ENCODE assay signal across 11 cellular contexts in genomic region chr6:56524891-56525703, GRCh38.
A peak's percentile ranks its signal among the peaks of the same experiment; 100 is the strongest.
DNase-seq lines count a peak whose midpoint lies in the region; ATAC-seq and TF ChIP-seq lines count a peak whose summit lies in the region.
"Had no signal": no experiment of that assay in that cellular context is flagged by ENCODE, and none has a peak within 500 bp of the region (broad histone marks: within the 10 kb centered on the region; RNA-seq: fewer than 3 reads in every experiment).

No MANE protein-coding gene starts in this region.

- H3K36me3 Mint-ChIP-seq in activated naive CD8-positive, alpha-beta T cell treated with anti-CD3 and anti-CD28 coated beads, Interleukin-2, amount 50 U/mL, for 24 hours (ENCODE audit: low read depth): no peaks in the 10 kb centered on the region
- no peaks in the 10 kb centered on the region for H3K36me3 Mint-ChIP-seq in activated naive CD8-positive, alpha-beta T cell treated with anti-CD3 and anti-CD28 coated beads for 36 hours
- H3K36me3 Mint-ChIP-seq: CD4-positive, CD25-positive, alpha-beta regulatory T cell had no signal

- ATAC-seq in foreskin keratinocyte: peak; percentile 55
- peak in 2 of 4 donors; percentile 57 to 65 for ATAC-seq in psoas muscle
- no peak for ATAC-seq in activated naive CD8-positive, alpha-beta T cell treated with anti-CD3 and anti-CD28 coated beads, Interleukin-2, amount 50 U/mL, for 24 hours
- no peak for ATAC-seq in GM21381 (IDR thresholded peaks at IDR 0.05; ENCODE audit: unreplicated experiment)

- intact Hi-C loops in psoas muscle (cut with DNase I): no loop called here

- H3K27me3 ChIP-seq in foreskin keratinocyte (no peaks in the 10 kb centered on the region), psoas muscle (ENCODE audit: insufficient read depth in 3 of 3, low read length in 2 of 3) (no peaks in the 10 kb centered on the region)

- H3K27ac Mint-ChIP-seq in activated naive CD8-positive, alpha-beta T cell treated with anti-CD3 and anti-CD28 coated beads, Interleukin-2, amount 50 U/mL, for 24 hours: no peak overlapping the region
- no peak overlapping the region for H3K27ac Mint-ChIP-seq in activated naive CD8-positive, alpha-beta T cell treated with anti-CD3 and anti-CD28 coated beads for 36 hours
- H3K27ac Mint-ChIP-seq: CD4-positive, CD25-positive, alpha-beta regulatory T cell had no signal

- H3K4me3 Mint-ChIP-seq in activated naive CD8-positive, alpha-beta T cell treated with anti-CD3 and anti-CD28 coated beads, Interleukin-2, amount 50 U/mL, for 24 hours: no peak overlapping the region
- H3K4me3 Mint-ChIP-seq in activated naive CD8-positive, alpha-beta T cell treated with anti-CD3 and anti-CD28 coated beads for 36 hours: no peak overlapping the region
- H3K4me3 Mint-ChIP-seq: CD4-positive, CD25-positive, alpha-beta regulatory T cell had no signal

- H3K9me3 ChIP-seq in psoas muscle: no peaks in the 10 kb centered on the region

- H3K4me3 ChIP-seq in AG10803 (ENCODE audit: low read length) (no peak overlapping the region), psoas muscle (no peak overlapping the region)

- H3K27me3 Mint-ChIP-seq in activated naive CD8-positive, alpha-beta T cell treated with anti-CD3 and anti-CD28 coated beads, Interleukin-2, amount 50 U/mL, for 24 hours: no peaks in the 10 kb centered on the region
- no peaks in the 10 kb centered on the region for H3K27me3 Mint-ChIP-seq in activated naive CD8-positive, alpha-beta T cell treated with anti-CD3 and anti-CD28 coated beads for 36 hours
- H3K27me3 Mint-ChIP-seq: CD4-positive, CD25-positive, alpha-beta regulatory T cell had no signal

- peaks cover 2% of the 10 kb centered on the region for H3K9me3 Mint-ChIP-seq in activated naive CD8-positive, alpha-beta T cell treated with anti-CD3 and anti-CD28 coated beads, Interleukin-2, amount 50 U/mL, for 24 hours
- peaks cover 3% of the 10 kb centered on the region for H3K9me3 Mint-ChIP-seq in activated naive CD8-positive, alpha-beta T cell treated with anti-CD3 and anti-CD28 coated beads for 36 hours

- H3K27ac ChIP-seq in foreskin keratinocyte (no peak overlapping the region), psoas muscle (peak overlapping the region; percentile 18)
- H3K27ac ChIP-seq: VCaP had no signal

- no peaks in the 10 kb centered on the region for H3K4me1 Mint-ChIP-seq in activated naive CD8-positive, alpha-beta T cell treated with anti-CD3 and anti-CD28 coated beads, Interleukin-2, amount 50 U/mL, for 24 hours
- no peaks in the 10 kb centered on the region for H3K4me1 Mint-ChIP-seq in activated naive CD8-positive, alpha-beta T cell treated with anti-CD3 and anti-CD28 coated beads for 36 hours
- H3K4me1 Mint-ChIP-seq: CD4-positive, CD25-positive, alpha-beta regulatory T cell had no signal

- peaks cover 3 to 68% of the 10 kb centered on the region in 2 donors for H3K36me3 ChIP-seq in psoas muscle (ENCODE audit: insufficient read depth in 1 of 2, low read depth in 1 of 2)

- DNase-seq in AG10803 (ENCODE audit: low read depth) (peak; percentile 98), T1000 (lab: John Stamatoyannopoulos, UW) (peak; percentile 35), foreskin keratinocyte (peak in 1 of 2 donors; percentile 37), psoas muscle (no peak), GM19238 (ENCODE audit: insufficient read length, low spot score) (no peak)
- DNase-seq in activated naive CD8-positive, alpha-beta T cell treated with anti-CD3 and anti-CD28 coated beads, Interleukin-2, amount 50 U/mL, for 24 hours: no peak
- no peak for DNase-seq in activated naive CD8-positive, alpha-beta T cell treated with anti-CD3 and anti-CD28 coated beads for 36 hours
- DNase-seq: CD4-positive, CD25-positive, alpha-beta regulatory T cell; NCI-H2029 treated with DMSO at 0.1 percent for 48 hours had no signal

- H3K4me1 ChIP-seq in foreskin keratinocyte: no peaks in the 10 kb centered on the region
- H3K4me1 ChIP-seq in psoas muscle: peaks cover 3% of the 10 kb centered on the region

- WGBS in psoas muscle, 3 donors: 53 to 55% (median 54%) methylated on average over 4 of the region's 4 CpGs

- no peak for TF ChIP-seq CTCF in AG10803 (conservative IDR thresholded peaks at IDR 0.05; ENCODE audit: low read length)
- no peak for TF ChIP-seq CTCF in foreskin keratinocyte (conservative IDR thresholded peaks at IDR 0.05)
- TF ChIP-seq CTCF in psoas muscle (IDR thresholded peaks at IDR 0.05): no peak

Comparison
In these comparisons a context has a peak if more than half of its experiments do, and no peak if none do; other contexts are left out.
1. DNase-seq: peak in AG10803 (single experiment) and T1000 (single experiment); none in psoas muscle (0 of 2), activated naive CD8-positive, alpha-beta T cell treated with anti-CD3 and anti-CD28 coated beads, Interleukin-2, amount 50 U/mL, for 24 hours (single experiment), activated naive CD8-positive, alpha-beta T cell treated with anti-CD3 and anti-CD28 coated beads for 36 hours (single experiment) and GM19238 (single experiment).